In the genomic region with DNA sequence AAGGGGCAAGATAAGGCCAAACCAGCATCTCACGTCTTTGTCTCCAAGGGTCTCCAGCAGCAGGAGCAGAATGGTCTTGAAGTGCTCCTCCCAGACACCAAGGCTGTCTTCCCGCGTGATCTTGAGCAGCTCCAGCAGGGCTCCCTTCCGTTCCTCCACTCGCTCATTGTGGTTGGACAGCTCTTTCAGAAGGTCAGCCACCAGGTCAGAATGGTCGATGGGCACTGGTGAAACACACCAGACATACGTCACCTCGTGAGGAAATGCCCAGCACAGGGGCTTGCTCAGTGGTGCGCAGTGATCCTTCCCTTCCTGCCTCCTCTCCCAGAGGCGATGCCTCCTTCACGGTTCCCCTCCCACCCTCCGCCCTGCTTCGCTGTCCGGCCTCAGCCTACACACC, we compare ENCODE assay signal across 21 cellular contexts.
"Had no signal": no experiment of that assay in that cellular context is flagged by ENCODE, and none has a peak within 500 bp of the region (broad histone marks: within the 10 kb centered on the region; RNA-seq: fewer than 3 reads in every experiment).

No MANE protein-coding gene starts in this region.

- H3K27me3 Mint-ChIP-seq: activated CD4-positive, alpha-beta memory T cell treated with anti-CD3 and anti-CD28 coated beads for 36 hours; activated naive CD4-positive, alpha-beta T cell treated with anti-CD3 and anti-CD28 coated beads, Interleukin-2, amount 50 U/mL, for 24 hours; naive thymus-derived CD8-positive, alpha-beta T cell; progenitor cell of endocrine pancreas; stimulated activated naive CD8-positive, alpha-beta T cell treated with anti-CD3 and anti-CD28 coated beads, Interleukin-15, amount 100 ng/mL, for 72 hours had no signal

- H3K27ac Mint-ChIP-seq: activated CD4-positive, alpha-beta memory T cell treated with anti-CD3 and anti-CD28 coated beads for 36 hours; activated naive CD4-positive, alpha-beta T cell treated with anti-CD3 and anti-CD28 coated beads, Interleukin-2, amount 50 U/mL, for 24 hours; mesothelial cell of epicardium; progenitor cell of endocrine pancreas had no signal

- H3K4me3 ChIP-seq: body of pancreas, cardiac muscle cell, gastroesophageal sphincter, left ventricle myocardium inferior, sigmoid colon, tibial nerve had no signal

- H3K4me1 ChIP-seq: body of pancreas had no signal

- H3K4me3 Mint-ChIP-seq: activated CD4-positive, alpha-beta memory T cell treated with anti-CD3 and anti-CD28 coated beads for 36 hours; activated naive CD4-positive, alpha-beta T cell treated with anti-CD3 and anti-CD28 coated beads, Interleukin-2, amount 50 U/mL, for 24 hours; mesothelial cell of epicardium; naive thymus-derived CD8-positive, alpha-beta T cell; stimulated activated naive CD8-positive, alpha-beta T cell treated with anti-CD3 and anti-CD28 coated beads, Interleukin-15, amount 100 ng/mL, for 72 hours; T-helper 1 cell treated with Interleukin-12 subunit alpha and Interleukin-12 subunit beta and Interleukin-4 antibody, amounts not matched to agents 30 μg/mL and 1 μg/mL, for 36 hours had no signal

- H3K9me3 ChIP-seq: body of pancreas, gastroesophageal sphincter, left ventricle myocardium inferior, sigmoid colon, tibial nerve had no signal

- DNase-seq: activated CD4-positive, alpha-beta memory T cell treated with anti-CD3 and anti-CD28 coated beads for 36 hours; activated CD4-positive, alpha-beta T cell treated with anti-CD3 and anti-CD28 coated beads for 4 hours; activated CD4-positive, CD25-positive, alpha-beta regulatory T cell; activated gamma-delta T cell; anterior cingulate cortex; body of pancreas; erythroblast; hypothalamus; left ventricle myocardium inferior; naive thymus-derived CD8-positive, alpha-beta T cell; retina; sigmoid colon; stimulated activated CD4-positive, alpha-beta T cell treated with anti-CD3 and anti-CD28 coated beads, Interleukin-4, amount 100 ng/mL, for 24 hours; stimulated activated naive CD8-positive, alpha-beta T cell treated with anti-CD3 and anti-CD28 coated beads, Interleukin-15, amount 100 ng/mL, for 72 hours had no signal

- ATAC-seq: body of pancreas; gastroesophageal sphincter; naive thymus-derived CD8-positive, alpha-beta T cell; stimulated activated naive CD8-positive, alpha-beta T cell treated with anti-CD3 and anti-CD28 coated beads, Interleukin-15, amount 100 ng/mL, for 72 hours had no signal

- H3K4me1 Mint-ChIP-seq: activated naive CD4-positive, alpha-beta T cell treated with anti-CD3 and anti-CD28 coated beads, Interleukin-2, amount 50 U/mL, for 24 hours; mesothelial cell of epicardium; stimulated activated naive CD8-positive, alpha-beta T cell treated with anti-CD3 and anti-CD28 coated beads, Interleukin-15, amount 100 ng/mL, for 72 hours had no signal

- H3K27ac ChIP-seq: body of pancreas, cardiac muscle cell had no signal

- H3K9me3 Mint-ChIP-seq: activated CD4-positive, alpha-beta memory T cell treated with anti-CD3 and anti-CD28 coated beads for 36 hours; activated naive CD4-positive, alpha-beta T cell treated with anti-CD3 and anti-CD28 coated beads, Interleukin-2, amount 50 U/mL, for 24 hours; mesothelial cell of epicardium; naive thymus-derived CD8-positive, alpha-beta T cell; stimulated activated naive CD8-positive, alpha-beta T cell treated with anti-CD3 and anti-CD28 coated beads, Interleukin-15, amount 100 ng/mL, for 72 hours; T-helper 1 cell treated with Interleukin-12 subunit alpha and Interleukin-12 subunit beta and Interleukin-4 antibody, amounts not matched to agents 30 μg/mL and 1 μg/mL, for 36 hours had no signal

- H3K27me3 ChIP-seq: body of pancreas, cardiac muscle cell, gastroesophageal sphincter, sigmoid colon, tibial nerve had no signal
